In the genomic region with DNA sequence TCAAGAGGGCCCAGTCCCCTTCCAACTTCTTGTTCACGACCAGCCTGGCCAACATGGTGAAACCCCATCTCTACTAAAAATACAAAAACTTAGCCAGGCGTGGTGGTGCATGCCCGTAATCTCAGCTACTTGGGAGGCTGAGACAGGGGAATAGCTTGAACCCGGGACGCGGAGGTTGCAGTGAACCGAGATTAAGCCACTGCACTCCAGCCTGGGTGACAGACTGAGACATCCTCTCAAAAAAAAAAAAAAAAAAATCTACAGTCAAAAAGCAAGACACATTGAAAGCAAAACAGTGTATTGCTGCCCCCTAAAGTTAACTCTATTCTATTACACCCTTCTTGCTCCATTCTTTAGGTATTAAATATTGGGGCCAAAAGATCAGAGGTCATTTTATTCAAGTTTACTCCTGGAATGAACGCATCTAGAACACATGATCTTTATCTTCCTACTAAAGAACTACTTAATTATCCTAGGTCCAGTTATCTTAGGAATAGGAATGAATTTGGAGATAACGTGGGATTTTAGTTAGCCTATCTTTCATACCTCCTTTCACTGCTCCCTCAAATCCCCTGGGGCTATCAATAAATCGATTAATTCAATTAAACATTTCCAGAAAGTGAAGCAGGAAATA, we compare ENCODE assay signal across 8 cellular contexts. TPM values are rescaled to one million over a fixed set of nuclear protein-coding genes. Genes with fewer than 3 reads are reported as not detected.
A peak's percentile ranks its signal among the peaks of the same experiment; 100 is the strongest.
DNase-seq lines count a peak whose midpoint lies in the region; ATAC-seq and TF ChIP-seq lines count a peak whose summit lies in the region.

No MANE protein-coding gene starts in this region.

- no peak overlapping the region for H3K9ac ChIP-seq in duodenal mucosa (ENCODE audit: low read depth in 1 of 2, low read length in 2 of 2)

- peak; percentile 29 to 45 for ATAC-seq in CD4-positive, CD25-positive, alpha-beta regulatory T cell (ENCODE audit: low read depth in 2 of 2)
- ATAC-seq in natural killer cell treated with Interleukin-12 subunit alpha and Interleukin-12 subunit beta and Interleukin-15 and Interleukin-18, amount 100 ng/mL, for 72 hours = peak in 1 of 2 donors; percentile 30

- peak overlapping the region; percentile 54 to 99 (median 87) for H3K27ac Mint-ChIP-seq in CD4-positive, CD25-positive, alpha-beta regulatory T cell
- peak overlapping the region; percentile 90 to 99 for H3K27ac Mint-ChIP-seq in natural killer cell treated with Interleukin-12 subunit alpha and Interleukin-12 subunit beta and Interleukin-15 and Interleukin-18, amount 100 ng/mL, for 72 hours

- in situ Hi-C loops in GM13977 (cut with MboI; ENCODE audit: low pct_unique_long_range_greater_than_20kb, low sequenced_read_pairs, unreplicated experiment) = loop anchor here (10.0 to 25.0 kb wide), 2 partner anchors 223 to 524 kb away; no protein-coding TSS in a partner anchor

- H3K4me1 ChIP-seq in CD4-positive, CD25-positive, alpha-beta regulatory T cell (ENCODE audit: control insufficient read depth, insufficient read depth, low read length, poor library complexity, severe bottlenecking) = peaks cover 45% of the 10 kb centered on the region
- peaks cover 33 to 36% of the 10 kb centered on the region in 2 donors for H3K4me1 ChIP-seq in duodenal mucosa (ENCODE audit: control insufficient read depth in 1 of 2, insufficient read depth in 2 of 2, low read length in 2 of 2)

- H3K36me3 Mint-ChIP-seq in CD4-positive, CD25-positive, alpha-beta regulatory T cell = peaks cover 26% of the 10 kb centered on the region
- peaks cover 28% of the 10 kb centered on the region for H3K36me3 Mint-ChIP-seq in natural killer cell treated with Interleukin-12 subunit alpha and Interleukin-12 subunit beta and Interleukin-15 and Interleukin-18, amount 100 ng/mL, for 72 hours

- H3K4me3 ChIP-seq in CD4-positive, CD25-positive, alpha-beta regulatory T cell (ENCODE audit: low read depth, low read length) = peak overlapping the region; percentile 66
- H3K4me3 ChIP-seq in Jurkat, Clone E6-1 (ENCODE audit: low read length) = no peak overlapping the region
- H3K4me3 ChIP-seq in duodenal mucosa (ENCODE audit: low read depth in 1 of 2, low read length in 2 of 2) = peak overlapping the region; percentile 36 to 42

- peak in 2 of 3 donors; percentile 77 to 78 for DNase-seq in CD4-positive, CD25-positive, alpha-beta regulatory T cell
- DNase-seq in GM13977 (ENCODE audit: low spot score) (peak; percentile 48), SKM-1 (lab: John Stamatoyannopoulos, UW; ENCODE audit: unreplicated experiment) (peak; percentile 76), NCI-H226 (no peak), KG1 (lab: John Stamatoyannopoulos, UW) (no peak)
- DNase-seq in Jurkat, Clone E6-1 (ENCODE audit: low read depth, low spot score) = peak; percentile 71
- DNase-seq in natural killer cell treated with Interleukin-12 subunit alpha and Interleukin-12 subunit beta and Interleukin-15 and Interleukin-18, amount 100 ng/mL, for 72 hours (ENCODE audit: low spot score) = no peak

- no peaks in the 10 kb centered on the region for H3K27me3 ChIP-seq in CD4-positive, CD25-positive, alpha-beta regulatory T cell (ENCODE audit: control insufficient read depth, insufficient read depth, low read length)
- H3K27me3 ChIP-seq in duodenal mucosa (ENCODE audit: control insufficient read depth in 1 of 2, insufficient read depth in 2 of 2, low read length in 2 of 2) = no peaks in the 10 kb centered on the region

- peaks cover 40% of the 10 kb centered on the region for H3K36me3 ChIP-seq in CD4-positive, CD25-positive, alpha-beta regulatory T cell (ENCODE audit: control insufficient read depth, insufficient read depth, low read length)
- peaks cover 11 to 38% of the 10 kb centered on the region in 2 donors for H3K36me3 ChIP-seq in duodenal mucosa (ENCODE audit: control insufficient read depth in 1 of 2, insufficient read depth in 2 of 2, low read length in 2 of 2)

- no peaks in the 10 kb centered on the region for H3K27me3 Mint-ChIP-seq in CD4-positive, CD25-positive, alpha-beta regulatory T cell
- H3K27me3 Mint-ChIP-seq in natural killer cell treated with Interleukin-12 subunit alpha and Interleukin-12 subunit beta and Interleukin-15 and Interleukin-18, amount 100 ng/mL, for 72 hours = no peaks in the 10 kb centered on the region

- no peaks in the 10 kb centered on the region for H3K9me3 Mint-ChIP-seq in CD4-positive, CD25-positive, alpha-beta regulatory T cell
- no peaks in the 10 kb centered on the region for H3K9me3 Mint-ChIP-seq in natural killer cell treated with Interleukin-12 subunit alpha and Interleukin-12 subunit beta and Interleukin-15 and Interleukin-18, amount 100 ng/mL, for 72 hours

- H3K4me1 Mint-ChIP-seq in CD4-positive, CD25-positive, alpha-beta regulatory T cell = peaks cover 40 to 66% (median 49%) of the 10 kb centered on the region in 4 donors
- H3K4me1 Mint-ChIP-seq in natural killer cell treated with Interleukin-12 subunit alpha and Interleukin-12 subunit beta and Interleukin-15 and Interleukin-18, amount 100 ng/mL, for 72 hours (ENCODE audit: low read depth in 2 of 2) = peaks cover 34 to 48% of the 10 kb centered on the region in 2 donors

- H3K9me3 ChIP-seq in CD4-positive, CD25-positive, alpha-beta regulatory T cell (ENCODE audit: control insufficient read depth in 2 of 2, low read length in 2 of 2) = no peaks in the 10 kb centered on the region
- no peaks in the 10 kb centered on the region for H3K9me3 ChIP-seq in duodenal mucosa (ENCODE audit: control insufficient read depth in 1 of 2, low read length in 2 of 2)

- TF ChIP-seq CTCF in GM13977 (IDR thresholded peaks at IDR 0.05; ENCODE audit: extremely low read depth, insufficient read depth, missing control alignments) = peak; percentile 53

- H3K4me3 Mint-ChIP-seq in CD4-positive, CD25-positive, alpha-beta regulatory T cell = peak overlapping the region; percentile 96 to 99 (median 99)
- H3K4me3 Mint-ChIP-seq in natural killer cell treated with Interleukin-12 subunit alpha and Interleukin-12 subunit beta and Interleukin-15 and Interleukin-18, amount 100 ng/mL, for 72 hours = peak overlapping the region; percentile 94

- H3K27ac ChIP-seq in CD4-positive, CD25-positive, alpha-beta regulatory T cell (ENCODE audit: insufficient read depth, low read length, poor library complexity, severe bottlenecking) = peak overlapping the region; percentile 93
- H3K27ac ChIP-seq in duodenal mucosa (ENCODE audit: low read depth, low read length) = no peak overlapping the region

RNA-seq across cellular contexts. Expression of gene ATG12, which starts 2.4 kb away (rescaled TPM):
- 64.0 TPM for total RNA-seq in CD4-positive, CD25-positive, alpha-beta regulatory T cell
- polyA plus RNA-seq in CD4-positive, CD25-positive, alpha-beta regulatory T cell = 100 to 1,000 TPM; 107 to 149 (median 124) TPM
- polyA plus RNA-seq in Jurkat, Clone E6-1 (2012; ENCODE audit: insufficient read depth, insufficient read length) = 63.9 TPM
- 10 to 100 TPM; 35.1 to 63.9 TPM for total RNA-seq in natural killer cell treated with Interleukin-12 subunit alpha and Interleukin-12 subunit beta and Interleukin-15 and Interleukin-18, amount 100 ng/mL, for 72 hours

RNA-seq across cellular contexts. Expression of gene AP3S1, which starts 2.7 kb away (rescaled TPM):
- total RNA-seq in CD4-positive, CD25-positive, alpha-beta regulatory T cell = 39.5 TPM
- polyA plus RNA-seq in CD4-positive, CD25-positive, alpha-beta regulatory T cell = 10 to 100 TPM; 55.9 to 77.5 (median 63.3) TPM
- 76.7 TPM for polyA plus RNA-seq in Jurkat, Clone E6-1 (2012; ENCODE audit: insufficient read depth, insufficient read length)
- total RNA-seq in natural killer cell treated with Interleukin-12 subunit alpha and Interleukin-12 subunit beta and Interleukin-15 and Interleukin-18, amount 100 ng/mL, for 72 hours = 10 to 100 TPM; 35.8 to 56.4 TPM

RNA-seq across cellular contexts. Expression of gene CDO1, which starts 22.5 kb away (rescaled TPM):
- 1.7 TPM for total RNA-seq in CD4-positive, CD25-positive, alpha-beta regulatory T cell
- polyA plus RNA-seq in CD4-positive, CD25-positive, alpha-beta regulatory T cell = under 1 TPM in 2 of 4 donors, not detected in 2; 0.16 to 0.24 TPM
- not detected for polyA plus RNA-seq in Jurkat, Clone E6-1 (2012; ENCODE audit: insufficient read depth, insufficient read length)
- total RNA-seq in natural killer cell treated with Interleukin-12 subunit alpha and Interleukin-12 subunit beta and Interleukin-15 and Interleukin-18, amount 100 ng/mL, for 72 hours = not detected

Comparison
In these comparisons a context has a peak if more than half of its experiments do, and no peak if none do; other contexts are left out.
1. DNase-seq: peak in CD4-positive, CD25-positive, alpha-beta regulatory T cell (2 of 3), GM13977 (single experiment), Jurkat, Clone E6-1 (single experiment) and SKM-1 (single experiment); none in natural killer cell treated with Interleukin-12 subunit alpha and Interleukin-12 subunit beta and Interleukin-15 and Interleukin-18, amount 100 ng/mL, for 72 hours (single experiment), NCI-H226 (single experiment) and KG1 (single experiment).